15 cellular contexts compared by ENCODE assay signal in genomic region chr11:72048718-72049460, GRCh38. TPM values are rescaled to one million over a fixed set of nuclear protein-coding genes. Genes with fewer than 3 reads are reported as not detected.
DNase-seq lines count a peak whose midpoint lies in the region; ATAC-seq and TF ChIP-seq lines count a peak whose summit lies in the region.
"Had no signal": no experiment of that assay in that cellular context is flagged by ENCODE, and none has a peak within 500 bp of the region (broad histone marks: within the 10 kb centered on the region; RNA-seq: fewer than 3 reads in every experiment).

No MANE protein-coding gene starts in this region.

- peak; percentile 35 for DNase-seq in NCI-H1092 treated with DMSO at 0.1 percent for 48 hours (lab: John Stamatoyannopoulos, UW)
- DNase-seq in NCI-H1092 (lab: John Stamatoyannopoulos, UW), result no peak
- peak; percentile 26 for DNase-seq in mesendoderm
- DNase-seq in suprapubic skin (ENCODE audit: low spot score in 2 of 2), result no peak
- DNase-seq in lower leg skin (ENCODE audit: low spot score in 2 of 2), result no peak
- DNase-seq in GM19238 (ENCODE audit: insufficient read length, low spot score), result no peak
- DNase-seq: 8988T; activated CD4-positive, alpha-beta memory T cell treated with anti-CD3 and anti-CD28 coated beads for 36 hours; activated naive CD4-positive, alpha-beta T cell treated with Interleukin-2 at 50 U/mL for 16 hours; cortex of kidney; kidney glomerular epithelial cell; PC-9; stimulated activated CD4-positive, alpha-beta T cell treated with anti-CD3 and anti-CD28 coated beads, Interleukin-4, amount 100 ng/mL, for 4 hours had no signal

- no peak for TF ChIP-seq EP300 in suprapubic skin (IDR thresholded peaks at IDR 0.05)

- no peak overlapping the region for H4K8ac ChIP-seq in mesendoderm (ENCODE audit: low read depth, low read length)

- no peak for TF ChIP-seq POLR2A in suprapubic skin (IDR thresholded peaks at IDR 0.05)
- no peak for TF ChIP-seq POLR2A in lower leg skin (IDR thresholded peaks at IDR 0.05)

- WGBS in mesendoderm (ENCODE audit: extremely low coverage, insufficient coverage, low lambda C conversion rate), result no CpG with 5 or more reads among the region's 4 CpGs
- WGBS in suprapubic skin, result 80% methylated on average over 4 of the region's 4 CpGs
- WGBS in lower leg skin, 2 donors, result 89 to 93% methylated on average over 4 of the region's 4 CpGs

- no peak overlapping the region for H3K18ac ChIP-seq in mesendoderm (ENCODE audit: low read length)

- H3K9me3 ChIP-seq in suprapubic skin, result no peaks in the 10 kb centered on the region

- no peak overlapping the region for H3K4ac ChIP-seq in mesendoderm (ENCODE audit: low read depth, low read length)

- no peak overlapping the region for H4K5ac ChIP-seq in mesendoderm (ENCODE audit: low read length)

- no peak overlapping the region for H2BK120ac ChIP-seq in mesendoderm (ENCODE audit: low read depth, low read length)

- H2AK5ac ChIP-seq in mesendoderm (ENCODE audit: low read length), result no peak overlapping the region

- peak overlapping the region; percentile 76 for H3K27ac ChIP-seq in cingulate gyrus (ENCODE audit: low read depth, low read length)
- no peak overlapping the region for H3K27ac ChIP-seq in mesendoderm (ENCODE audit: low read depth, low read length)
- H3K27ac ChIP-seq in suprapubic skin, result peak overlapping the region; percentile 5
- H3K27ac ChIP-seq: PC-9 had no signal

- H2BK5ac ChIP-seq in mesendoderm (ENCODE audit: low read length), result no peak overlapping the region

- peak overlapping the region; percentile 30 for H3K56ac ChIP-seq in mesendoderm (ENCODE audit: low read length)

- TF ChIP-seq CTCF in suprapubic skin (IDR thresholded peaks at IDR 0.05) (no peak), lower leg skin (IDR thresholded peaks at IDR 0.05) (no peak)

- H3K36me3 ChIP-seq in mesendoderm (ENCODE audit: control insufficient read depth, insufficient read depth, low read length) (no peaks in the 10 kb centered on the region), suprapubic skin (peaks cover 10% of the 10 kb centered on the region)

- H2BK15ac ChIP-seq in mesendoderm (replicated peaks; ENCODE audit: low read depth), result no peak overlapping the region

- no peak for ATAC-seq in HG03565 (IDR thresholded peaks at IDR 0.05; ENCODE audit: unreplicated experiment)

- no peaks in the 10 kb centered on the region for H3K4me1 ChIP-seq in mesendoderm (ENCODE audit: control insufficient read depth, low read depth, low read length)
- H3K4me1 ChIP-seq in suprapubic skin, result no peaks in the 10 kb centered on the region

- intact Hi-C loops in lower leg skin (cut with DNase I; ENCODE audit: low total_unique reads), result no loop called here

- H3K23ac ChIP-seq in mesendoderm (ENCODE audit: low read length), result no peak overlapping the region

- no peak overlapping the region for H3K4me2 ChIP-seq in mesendoderm (ENCODE audit: low read length)
- H3K4me2 ChIP-seq: PC-9 had no signal

- no peak overlapping the region for H3K9ac ChIP-seq in mesendoderm (ENCODE audit: low read length)

- H3K27me3 ChIP-seq in mesendoderm (ENCODE audit: insufficient read depth, low read length, poor library complexity), result no peaks in the 10 kb centered on the region
- no peaks in the 10 kb centered on the region for H3K27me3 ChIP-seq in suprapubic skin

- peaks cover 2% of the 10 kb centered on the region for H3K79me2 ChIP-seq in mesendoderm (ENCODE audit: control insufficient read depth, insufficient read depth, low read length)

- H3K4me3 ChIP-seq in mesendoderm (ENCODE audit: low read length), result no peak overlapping the region
- no peak overlapping the region for H3K4me3 ChIP-seq in suprapubic skin
- H3K4me3 ChIP-seq in lower leg skin (ENCODE audit: low read depth, poor library complexity, severe bottlenecking), result no peak overlapping the region
- H3K4me3 ChIP-seq: PC-9 had no signal

- peaks cover 10% of the 10 kb centered on the region for H3K79me1 ChIP-seq in mesendoderm (ENCODE audit: low read length)

RNA-seq across cellular contexts. Expression of gene NUMA1, which starts 31.5 kb away (rescaled TPM):
- polyA plus RNA-seq in mesendoderm (2013, experiment 1 of 2), result 39.0 TPM
- polyA plus RNA-seq in mesendoderm (2013, experiment 2 of 2), result 37.3 TPM
- total RNA-seq in suprapubic skin (100 to 1,000 TPM; 296 to 845 (median 452) TPM), lower leg skin (100 to 1,000 TPM; 356 to 592 (median 409) TPM)

RNA-seq across cellular contexts. Expression of gene LRRC51, which starts 31.8 kb away (rescaled TPM):
- 3.7 TPM for polyA plus RNA-seq in mesendoderm (2013, experiment 1 of 2)
- polyA plus RNA-seq in mesendoderm (2013, experiment 2 of 2), result 4.3 TPM
- total RNA-seq in suprapubic skin (1 to 10 TPM; 3.7 to 9.9 (median 6.6) TPM), lower leg skin (10 to 100 TPM in 1 of 4 donors, 1 to 10 TPM in 3; 1.9 to 16.9 (median 4.9) TPM)

RNA-seq across cellular contexts. Expression of gene IL18BP, which starts 50.2 kb away (rescaled TPM):
- polyA plus RNA-seq in mesendoderm (2013, experiment 1 of 2), result 4.5 TPM
- polyA plus RNA-seq in mesendoderm (2013, experiment 2 of 2), result 4.4 TPM
- total RNA-seq in suprapubic skin (10 to 100 TPM in 1 of 4 donors, 1 to 10 TPM in 3; 2.9 to 18.6 (median 7.2) TPM), lower leg skin (1 to 10 TPM; 3.0 to 9.1 (median 5.6) TPM)

RNA-seq across cellular contexts. Expression of gene LAMTOR1, which starts 54.2 kb away (rescaled TPM):
- 88.6 TPM for polyA plus RNA-seq in mesendoderm (2013, experiment 1 of 2)
- polyA plus RNA-seq in mesendoderm (2013, experiment 2 of 2), result 91.0 TPM
- 100 to 1,000 TPM in 2 of 4 donors, 10 to 100 TPM in 2; 64.5 to 111 (median 101) TPM for total RNA-seq in suprapubic skin
- 100 to 1,000 TPM in 2 of 4 donors, 10 to 100 TPM in 2; 83.6 to 112 (median 99.9) TPM for total RNA-seq in lower leg skin

RNA-seq across cellular contexts. Expression of gene TOMT, which starts 56.8 kb away (rescaled TPM):
- polyA plus RNA-seq in mesendoderm (2013, experiment 1 of 2), result not detected
- not detected for polyA plus RNA-seq in mesendoderm (2013, experiment 2 of 2)
- not detected for total RNA-seq in suprapubic skin
- total RNA-seq in lower leg skin, result not detected
- total RNA-seq: activated CD4-positive, alpha-beta memory T cell treated with anti-CD3 and anti-CD28 coated beads for 36 hours; PC-9 had no signal

Comparison
In these comparisons a context has a peak if more than half of its experiments do, and no peak if none do; other contexts are left out.
1. DNase-seq: peak in NCI-H1092 treated with DMSO at 0.1 percent for 48 hours (single experiment) and mesendoderm (single experiment); none in NCI-H1092 (single experiment), suprapubic skin (0 of 2), lower leg skin (0 of 2) and GM19238 (single experiment).